ENCODE assay signal across 8 cellular contexts in the genomic region with DNA sequence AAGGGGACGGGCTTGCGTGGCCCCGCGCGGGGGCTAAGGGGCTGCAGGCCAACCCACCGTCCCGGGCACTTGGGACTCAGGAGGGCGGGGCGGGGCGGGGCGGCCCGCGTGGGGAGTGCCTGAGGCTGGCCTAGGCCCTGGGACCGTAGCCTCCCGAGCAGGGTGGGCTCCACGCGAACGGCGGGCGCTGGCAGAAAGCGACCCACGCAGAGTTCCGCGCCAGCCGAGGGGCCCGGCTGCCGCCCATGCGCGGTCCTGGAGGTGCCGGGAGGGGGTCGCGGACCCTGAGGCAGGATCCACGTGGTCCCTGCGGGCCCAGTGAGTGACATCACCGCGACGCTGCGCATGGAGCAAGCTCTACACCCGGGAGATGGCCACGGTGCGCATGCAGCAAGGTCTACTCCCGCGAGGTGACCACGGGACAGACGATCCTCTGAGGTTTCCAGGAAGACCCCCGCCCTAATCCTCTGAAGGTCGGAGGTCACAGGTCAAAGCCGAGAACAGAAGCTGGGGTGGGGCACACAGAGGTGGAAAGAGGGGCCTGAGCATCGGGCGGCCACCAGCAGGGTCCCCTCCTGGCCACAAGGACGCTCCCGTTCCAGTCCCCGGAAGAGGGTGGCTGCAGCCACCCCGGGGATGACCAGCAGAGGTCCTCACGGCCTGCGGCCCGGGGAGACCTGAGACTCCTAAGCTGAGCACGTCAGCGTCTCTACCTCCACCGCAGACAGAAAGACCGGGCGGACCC. TPM values are rescaled to one million over a fixed set of nuclear protein-coding genes. Genes with fewer than 3 reads are reported as not detected.
DNase-seq lines count a peak whose midpoint lies in the region; ATAC-seq and TF ChIP-seq lines count a peak whose summit lies in the region.

No MANE protein-coding gene starts in this region.

- peak; percentile 66 for TF ChIP-seq CTCF in KMS-11 (conservative IDR thresholded peaks at IDR 0.05; ENCODE audit: low read depth, low read length)
- peak; percentile 55 to 99 (median 91) for TF ChIP-seq CTCF in body of pancreas (IDR thresholded peaks at IDR 0.05)
- TF ChIP-seq CTCF in retinal pigment epithelial cell (conservative IDR thresholded peaks at IDR 0.05; ENCODE audit: low read depth, low read length) = peak; percentile 95

- DNase-seq in NCI-H2107 treated with DMSO at 0.1 percent for 48 hours (lab: John Stamatoyannopoulos, UW; ENCODE audit: unreplicated experiment) (peak; percentile 9), NCI-H2107 (lab: John Stamatoyannopoulos, UW) (no peak), body of pancreas (peak; percentile 80 to 90 (median 86)), hippocampal formation (lab: John Stamatoyannopoulos, UW) (peak; percentile 26 to 68), retinal pigment epithelial cell (ENCODE audit: low read depth) (peak; percentile 80)

- H2AFZ ChIP-seq in KMS-11 (ENCODE audit: low read depth) = peak overlapping the region; percentile 77

- H3K36me3 Mint-ChIP-seq in T-helper 1 cell treated with Interleukin-12 subunit alpha and Interleukin-12 subunit beta and Interleukin-4 antibody, amounts not matched to agents 30 μg/mL and 1 μg/mL, for 36 hours (ENCODE audit: low read depth) = no peaks in the 10 kb centered on the region

- H3K9me3 ChIP-seq in body of pancreas = no peaks in the 10 kb centered on the region

- H3K27ac ChIP-seq in KMS-11 (peak overlapping the region; percentile 56), body of pancreas (peak overlapping the region; percentile 81 to 94 (median 86))

- 10% methylated on average over 46 of the region's 62 CpGs; no CpG with 5 or more reads in 1 of the 2 donors for WGBS in body of pancreas, 2 donors

- H3K4me3 Mint-ChIP-seq in T-helper 1 cell treated with Interleukin-12 subunit alpha and Interleukin-12 subunit beta and Interleukin-4 antibody, amounts not matched to agents 30 μg/mL and 1 μg/mL, for 36 hours = no peak overlapping the region

- no peaks in the 10 kb centered on the region for H4K20me1 ChIP-seq in KMS-11 (ENCODE audit: insufficient read depth)

- peak overlapping the region; percentile 63 for H3K4me2 ChIP-seq in KMS-11

- no peaks in the 10 kb centered on the region for H3K9me3 Mint-ChIP-seq in T-helper 1 cell treated with Interleukin-12 subunit alpha and Interleukin-12 subunit beta and Interleukin-4 antibody, amounts not matched to agents 30 μg/mL and 1 μg/mL, for 36 hours

- peak; percentile 49 to 75 (median 57) for TF ChIP-seq POLR2A in body of pancreas (IDR thresholded peaks at IDR 0.05)

- H3K9ac ChIP-seq in KMS-11 = peak overlapping the region; percentile 74

- ATAC-seq in body of pancreas (peak; percentile 89), GM21515 (IDR thresholded peaks at IDR 0.05; ENCODE audit: unreplicated experiment) (no peak)

- H3K4me1 ChIP-seq in KMS-11 (ENCODE audit: low read depth, poor library complexity, severe bottlenecking) = no peaks in the 10 kb centered on the region
- H3K4me1 ChIP-seq in body of pancreas = peaks cover 7% of the 10 kb centered on the region

- intact Hi-C loops in body of pancreas (cut with DNase I) = loop anchor here (5.0 to 10.0 kb wide), 2 partner anchors 42 to 269 kb away; no protein-coding TSS in a partner anchor

- no peaks in the 10 kb centered on the region for H3K79me2 ChIP-seq in KMS-11 (ENCODE audit: insufficient read depth, low read depth)

- H3K4me3 ChIP-seq in KMS-11 (IDR thresholded peaks at IDR 0.05; ENCODE audit: insufficient read depth, low read depth, low read length) (no peak overlapping the region), body of pancreas (peak overlapping the region in 1 of 2 donors; percentile 33), retinal pigment epithelial cell (ENCODE audit: low read length) (peak overlapping the region; percentile 43)

- H3K36me3 ChIP-seq in KMS-11 (ENCODE audit: insufficient read depth) (no peaks in the 10 kb centered on the region), body of pancreas (replicated peaks in 1 of 2; ENCODE audit: insufficient read depth in 1 of 2, low read depth in 2 of 2) (no peaks in the 10 kb centered on the region)

- H3K27me3 Mint-ChIP-seq in T-helper 1 cell treated with Interleukin-12 subunit alpha and Interleukin-12 subunit beta and Interleukin-4 antibody, amounts not matched to agents 30 μg/mL and 1 μg/mL, for 36 hours (ENCODE audit: low read depth) = no peaks in the 10 kb centered on the region

- peak overlapping the region; percentile 9 for H3K27ac Mint-ChIP-seq in T-helper 1 cell treated with Interleukin-12 subunit alpha and Interleukin-12 subunit beta and Interleukin-4 antibody, amounts not matched to agents 30 μg/mL and 1 μg/mL, for 36 hours

- peaks cover 23% of the 10 kb centered on the region for H3K4me1 Mint-ChIP-seq in T-helper 1 cell treated with Interleukin-12 subunit alpha and Interleukin-12 subunit beta and Interleukin-4 antibody, amounts not matched to agents 30 μg/mL and 1 μg/mL, for 36 hours (ENCODE audit: low read depth)

- peaks cover 26% of the 10 kb centered on the region; the same call in 1 of the 2 replicates for H3K27me3 ChIP-seq in KMS-11 (ENCODE audit: insufficient read depth, low read depth)
- H3K27me3 ChIP-seq in body of pancreas = no peaks in the 10 kb centered on the region

RNA-seq across cellular contexts. Expression of a gene that starts 13.5 kb away (rescaled TPM):
- total RNA-seq in body of pancreas = 1 to 10 TPM; 2.6 to 7.0 TPM
